ENCODE assay signal across 32 cellular contexts in genomic region chr19:33666196-33666595, GRCh38. TPM values are rescaled to one million over a fixed set of nuclear protein-coding genes. Genes with fewer than 3 reads are reported as not detected.
"Had no signal": no experiment of that assay in that cellular context is flagged by ENCODE, and none has a peak within 500 bp of the region (broad histone marks: within the 10 kb centered on the region; RNA-seq: fewer than 3 reads in every experiment).

No MANE protein-coding gene starts in this region.

- DNase-seq: activated CD4-positive, alpha-beta memory T cell treated with anti-CD3 and anti-CD28 coated beads, Interleukin-2, amount 10 ng/mL, durations not matched to agents 7 days and 5 days; activated CD4-positive, alpha-beta T cell treated with anti-CD3 and anti-CD28 coated beads for 1 hour; activated CD4-positive, alpha-beta T cell treated with anti-CD3 and anti-CD28 coated beads for 48 hours; activated CD4-positive, CD25-positive, alpha-beta regulatory T cell; activated CD8-positive, alpha-beta memory T cell treated with anti-CD3 and anti-CD28 coated beads, Interleukin-2, amount 10 ng/mL, durations not matched to agents 7 days and 5 days; activated CD8-positive, alpha-beta memory T cell treated with anti-CD3 and anti-CD28 coated beads, Interleukin-2, amount 50 U/mL, for 48 hours; activated gamma-delta T cell; activated naive CD4-positive, alpha-beta T cell treated with Interleukin-2 at 50 U/mL for 16 hours; activated naive CD8-positive, alpha-beta T cell treated with anti-CD3 and anti-CD28 coated beads, Interleukin-2, amount 10 ng/mL, durations not matched to agents 7 days and 5 days; activated T-cell treated with anti-CD3 and anti-CD28 coated beads, Interleukin-2, amount 50 U/mL, for 48 hours; body of pancreas; Kasumi-1; KG1; MG63; NCI-H1048; NCI-H1105 treated with DMSO at 0.1 percent for 48 hours; NCI-H1694; NCI-H2029; NCI-H345; NCI-H524 treated with DMSO at 0.1 percent for 48 hours; PC-3; RPMI8226; SHP77 treated with DMSO at 0.1 percent for 48 hours; SK-N-SH; T-cell; T-helper 17 cell; T-helper 9 cell had no signal

- H3K4me1 Mint-ChIP-seq: activated CD4-positive, alpha-beta memory T cell treated with anti-CD3 and anti-CD28 coated beads, Interleukin-2, amount 10 ng/mL, durations not matched to agents 7 days and 5 days; activated CD8-positive, alpha-beta memory T cell treated with anti-CD3 and anti-CD28 coated beads, Interleukin-2, amount 10 ng/mL, durations not matched to agents 7 days and 5 days; activated naive CD4-positive, alpha-beta T cell treated with anti-CD3 and anti-CD28 coated beads, Interleukin-2, amount 50 U/mL, for 24 hours; activated naive CD8-positive, alpha-beta T cell treated with anti-CD3 and anti-CD28 coated beads, Interleukin-2, amount 10 ng/mL, durations not matched to agents 7 days and 5 days; T-cell; T-helper 17 cell had no signal

- H3K27me3 Mint-ChIP-seq: activated CD4-positive, alpha-beta memory T cell treated with anti-CD3 and anti-CD28 coated beads, Interleukin-2, amount 10 ng/mL, durations not matched to agents 7 days and 5 days; activated CD8-positive, alpha-beta memory T cell treated with anti-CD3 and anti-CD28 coated beads, Interleukin-2, amount 10 ng/mL, durations not matched to agents 7 days and 5 days; activated naive CD8-positive, alpha-beta T cell treated with anti-CD3 and anti-CD28 coated beads, Interleukin-2, amount 10 ng/mL, durations not matched to agents 7 days and 5 days had no signal

- H3K27ac Mint-ChIP-seq: activated CD4-positive, alpha-beta memory T cell treated with anti-CD3 and anti-CD28 coated beads, Interleukin-2, amount 10 ng/mL, durations not matched to agents 7 days and 5 days; activated CD8-positive, alpha-beta memory T cell treated with anti-CD3 and anti-CD28 coated beads, Interleukin-2, amount 10 ng/mL, durations not matched to agents 7 days and 5 days; activated naive CD4-positive, alpha-beta T cell treated with anti-CD3 and anti-CD28 coated beads, Interleukin-2, amount 50 U/mL, for 24 hours; activated naive CD8-positive, alpha-beta T cell treated with anti-CD3 and anti-CD28 coated beads, Interleukin-2, amount 10 ng/mL, durations not matched to agents 7 days and 5 days; T-cell; T-helper 17 cell had no signal

- H3K9me3 Mint-ChIP-seq: activated CD4-positive, alpha-beta memory T cell treated with anti-CD3 and anti-CD28 coated beads, Interleukin-2, amount 10 ng/mL, durations not matched to agents 7 days and 5 days; activated naive CD4-positive, alpha-beta T cell treated with anti-CD3 and anti-CD28 coated beads, Interleukin-2, amount 50 U/mL, for 24 hours; activated naive CD8-positive, alpha-beta T cell treated with anti-CD3 and anti-CD28 coated beads, Interleukin-2, amount 10 ng/mL, durations not matched to agents 7 days and 5 days; T-cell had no signal

- H3K27me3 ChIP-seq: Peyer's patch had no signal

- H3K36me3 Mint-ChIP-seq: activated CD8-positive, alpha-beta memory T cell treated with anti-CD3 and anti-CD28 coated beads, Interleukin-2, amount 10 ng/mL, durations not matched to agents 7 days and 5 days; activated naive CD4-positive, alpha-beta T cell treated with anti-CD3 and anti-CD28 coated beads, Interleukin-2, amount 50 U/mL, for 24 hours; activated naive CD8-positive, alpha-beta T cell treated with anti-CD3 and anti-CD28 coated beads, Interleukin-2, amount 10 ng/mL, durations not matched to agents 7 days and 5 days; T-cell had no signal

- H3K36me3 ChIP-seq: MG63, Peyer's patch, SJSA1 had no signal

- H3K9me3 ChIP-seq: body of pancreas, MG63, Peyer's patch, SJSA1, SK-N-SH had no signal

- H3K4me1 ChIP-seq: body of pancreas, Peyer's patch, SJSA1 had no signal

- H3K4me3 Mint-ChIP-seq: activated CD4-positive, alpha-beta memory T cell treated with anti-CD3 and anti-CD28 coated beads, Interleukin-2, amount 10 ng/mL, durations not matched to agents 7 days and 5 days; activated CD8-positive, alpha-beta memory T cell treated with anti-CD3 and anti-CD28 coated beads, Interleukin-2, amount 10 ng/mL, durations not matched to agents 7 days and 5 days; activated naive CD4-positive, alpha-beta T cell treated with anti-CD3 and anti-CD28 coated beads, Interleukin-2, amount 50 U/mL, for 24 hours; activated naive CD8-positive, alpha-beta T cell treated with anti-CD3 and anti-CD28 coated beads, Interleukin-2, amount 10 ng/mL, durations not matched to agents 7 days and 5 days; T-cell; T-helper 17 cell had no signal

- H3K27ac ChIP-seq: body of pancreas, Peyer's patch, SJSA1, VCaP had no signal

- H3K4me3 ChIP-seq: body of pancreas, MG63, Peyer's patch, SJSA1 had no signal

- ATAC-seq: activated CD8-positive, alpha-beta memory T cell treated with anti-CD3 and anti-CD28 coated beads, Interleukin-2, amount 10 ng/mL, durations not matched to agents 7 days and 5 days; body of pancreas; PC-3; T-cell; T-helper 17 cell had no signal

RNA-seq across cellular contexts. Expression of gene CHST8, which starts 44.4 kb away (rescaled TPM):
- total RNA-seq: activated CD4-positive, alpha-beta memory T cell treated with anti-CD3 and anti-CD28 coated beads, Interleukin-2, amount 10 ng/mL, durations not matched to agents 7 days and 5 days; activated CD8-positive, alpha-beta memory T cell treated with anti-CD3 and anti-CD28 coated beads, Interleukin-2, amount 10 ng/mL, durations not matched to agents 7 days and 5 days; activated naive CD8-positive, alpha-beta T cell treated with anti-CD3 and anti-CD28 coated beads, Interleukin-2, amount 10 ng/mL, durations not matched to agents 7 days and 5 days; astrocyte; SJSA1; T-cell had no signal
